ENCODE assay signal across 1 cellular context in the genomic region with DNA sequence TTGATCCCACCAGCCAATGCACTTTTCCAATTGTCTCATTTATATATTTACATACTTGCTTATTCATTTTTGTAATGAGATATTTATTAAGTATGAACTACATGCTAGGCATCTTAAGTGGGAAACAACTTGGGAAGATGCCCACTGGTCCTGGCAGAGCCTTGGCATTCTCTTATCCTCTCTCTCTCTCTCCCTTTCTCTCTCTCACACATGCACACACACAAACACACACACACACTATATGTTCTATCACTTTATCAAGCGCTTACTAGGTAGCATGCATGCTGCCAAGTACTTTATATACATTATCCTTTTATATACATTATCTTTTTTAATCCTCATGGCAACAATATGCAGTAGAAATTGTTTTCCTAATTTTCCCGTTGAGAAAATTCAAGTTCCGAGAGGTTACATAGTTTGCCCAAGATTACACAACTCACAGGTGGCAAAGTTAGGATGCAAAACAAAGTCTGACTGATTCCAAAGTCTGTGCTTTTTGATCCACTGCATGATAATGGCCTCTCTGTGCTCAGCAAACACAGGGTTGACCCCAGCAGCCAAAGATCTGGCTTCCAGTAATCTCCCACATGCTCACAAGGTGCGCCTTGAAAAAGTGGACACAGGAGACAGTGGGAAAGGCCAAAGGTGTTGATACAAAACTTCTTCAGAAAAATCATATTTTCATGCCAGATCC.
TF ChIP-seq lines count a peak whose summit lies in the region.

No MANE protein-coding gene starts in this region.

TF ChIP-seq in HepG2, 621 proteins besides CTCF, POLR2A, EP300 and RAD21 (continued from another document and continues in another):
- TF ChIP-seq, protein P1, sequence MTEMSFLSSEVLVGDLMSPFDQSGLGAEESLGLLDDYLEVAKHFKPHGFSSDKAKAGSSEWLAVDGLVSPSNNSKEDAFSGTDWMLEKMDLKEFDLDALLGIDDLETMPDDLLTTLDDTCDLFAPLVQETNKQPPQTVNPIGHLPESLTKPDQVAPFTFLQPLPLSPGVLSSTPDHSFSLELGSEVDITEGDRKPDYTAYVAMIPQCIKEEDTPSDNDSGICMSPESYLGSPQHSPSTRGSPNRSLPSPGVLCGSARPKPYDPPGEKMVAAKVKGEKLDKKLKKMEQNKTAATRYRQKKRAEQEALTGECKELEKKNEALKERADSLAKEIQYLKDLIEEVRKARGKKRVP (CRISPR knock-in tag; IDR thresholded peaks at IDR 0.05), result 0 out of 4 replicates have a peak, but pooled peaks of 1 of the 2 experiments have one; percentile 50
- TF ChIP-seq ZNF124 (CRISPR knock-in tag; IDR thresholded peaks at IDR 0.05), result peak; percentile 85; the same call in 1 of the 2 replicates
- TF ChIP-seq ZNF20 (CRISPR knock-in tag; IDR thresholded peaks at IDR 0.05), result no peak
- TF ChIP-seq, protein P2, sequence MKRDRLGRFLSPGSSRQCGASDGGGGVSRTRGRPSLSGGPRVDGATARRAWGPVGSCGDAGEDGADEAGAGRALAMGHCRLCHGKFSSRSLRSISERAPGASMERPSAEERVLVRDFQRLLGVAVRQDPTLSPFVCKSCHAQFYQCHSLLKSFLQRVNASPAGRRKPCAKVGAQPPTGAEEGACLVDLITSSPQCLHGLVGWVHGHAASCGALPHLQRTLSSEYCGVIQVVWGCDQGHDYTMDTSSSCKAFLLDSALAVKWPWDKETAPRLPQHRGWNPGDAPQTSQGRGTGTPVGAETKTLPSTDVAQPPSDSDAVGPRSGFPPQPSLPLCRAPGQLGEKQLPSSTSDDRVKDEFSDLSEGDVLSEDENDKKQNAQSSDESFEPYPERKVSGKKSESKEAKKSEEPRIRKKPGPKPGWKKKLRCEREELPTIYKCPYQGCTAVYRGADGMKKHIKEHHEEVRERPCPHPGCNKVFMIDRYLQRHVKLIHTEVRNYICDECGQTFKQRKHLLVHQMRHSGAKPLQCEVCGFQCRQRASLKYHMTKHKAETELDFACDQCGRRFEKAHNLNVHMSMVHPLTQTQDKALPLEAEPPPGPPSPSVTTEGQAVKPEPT (CRISPR knock-in tag; IDR thresholded peaks at IDR 0.05; ENCODE audit: low read depth), result no peak
- no peak for TF ChIP-seq PRPF4 (IDR thresholded peaks at IDR 0.05; ENCODE audit: low read depth, low read length, poor library complexity, severe bottlenecking)
- TF ChIP-seq, protein P3, sequence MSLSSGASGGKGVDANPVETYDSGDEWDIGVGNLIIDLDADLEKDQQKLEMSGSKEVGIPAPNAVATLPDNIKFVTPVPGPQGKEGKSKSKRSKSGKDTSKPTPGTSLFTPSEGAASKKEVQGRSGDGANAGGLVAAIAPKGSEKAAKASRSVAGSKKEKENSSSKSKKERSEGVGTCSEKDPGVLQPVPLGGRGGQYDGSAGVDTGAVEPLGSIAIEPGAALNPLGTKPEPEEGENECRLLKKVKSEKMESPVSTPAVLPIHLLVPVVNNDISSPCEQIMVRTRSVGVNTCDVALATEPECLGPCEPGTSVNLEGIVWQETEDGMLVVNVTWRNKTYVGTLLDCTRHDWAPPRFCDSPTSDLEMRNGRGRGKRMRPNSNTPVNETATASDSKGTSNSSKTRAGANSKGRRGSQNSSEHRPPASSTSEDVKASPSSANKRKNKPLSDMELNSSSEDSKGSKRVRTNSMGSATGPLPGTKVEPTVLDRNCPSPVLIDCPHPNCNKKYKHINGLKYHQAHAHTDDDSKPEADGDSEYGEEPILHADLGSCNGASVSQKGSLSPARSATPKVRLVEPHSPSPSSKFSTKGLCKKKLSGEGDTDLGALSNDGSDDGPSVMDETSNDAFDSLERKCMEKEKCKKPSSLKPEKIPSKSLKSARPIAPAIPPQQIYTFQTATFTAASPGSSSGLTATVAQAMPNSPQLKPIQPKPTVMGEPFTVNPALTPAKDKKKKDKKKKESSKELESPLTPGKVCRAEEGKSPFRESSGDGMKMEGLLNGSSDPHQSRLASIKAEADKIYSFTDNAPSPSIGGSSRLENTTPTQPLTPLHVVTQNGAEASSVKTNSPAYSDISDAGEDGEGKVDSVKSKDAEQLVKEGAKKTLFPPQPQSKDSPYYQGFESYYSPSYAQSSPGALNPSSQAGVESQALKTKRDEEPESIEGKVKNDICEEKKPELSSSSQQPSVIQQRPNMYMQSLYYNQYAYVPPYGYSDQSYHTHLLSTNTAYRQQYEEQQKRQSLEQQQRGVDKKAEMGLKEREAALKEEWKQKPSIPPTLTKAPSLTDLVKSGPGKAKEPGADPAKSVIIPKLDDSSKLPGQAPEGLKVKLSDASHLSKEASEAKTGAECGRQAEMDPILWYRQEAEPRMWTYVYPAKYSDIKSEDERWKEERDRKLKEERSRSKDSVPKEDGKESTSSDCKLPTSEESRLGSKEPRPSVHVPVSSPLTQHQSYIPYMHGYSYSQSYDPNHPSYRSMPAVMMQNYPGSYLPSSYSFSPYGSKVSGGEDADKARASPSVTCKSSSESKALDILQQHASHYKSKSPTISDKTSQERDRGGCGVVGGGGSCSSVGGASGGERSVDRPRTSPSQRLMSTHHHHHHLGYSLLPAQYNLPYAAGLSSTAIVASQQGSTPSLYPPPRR (CRISPR knock-in tag; IDR thresholded peaks at IDR 0.05; ENCODE audit: borderline replicate concordance), result peak; percentile 94
- TF ChIP-seq, protein P4, sequence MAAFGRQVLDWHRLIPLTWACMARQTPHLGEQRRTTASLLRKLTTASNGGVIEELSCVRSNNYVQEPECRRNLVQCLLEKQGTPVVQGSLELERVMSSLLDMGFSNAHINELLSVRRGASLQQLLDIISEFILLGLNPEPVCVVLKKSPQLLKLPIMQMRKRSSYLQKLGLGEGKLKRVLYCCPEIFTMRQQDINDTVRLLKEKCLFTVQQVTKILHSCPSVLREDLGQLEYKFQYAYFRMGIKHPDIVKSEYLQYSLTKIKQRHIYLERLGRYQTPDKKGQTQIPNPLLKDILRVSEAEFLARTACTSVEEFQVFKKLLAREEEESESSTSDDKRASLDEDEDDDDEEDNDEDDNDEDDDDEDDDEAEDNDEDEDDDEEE (CRISPR knock-in tag; IDR thresholded peaks at IDR 0.05), result no peak
- no peak for TF ChIP-seq ATF7 (IDR thresholded peaks at IDR 0.05)
- TF ChIP-seq ATF7 (CRISPR knock-in tag; IDR thresholded peaks at IDR 0.05), result no peak
- peak; percentile 31; the same call in 1 of the 2 replicates for TF ChIP-seq SMC3 (IDR thresholded peaks at IDR 0.05; ENCODE audit: low read length)
- TF ChIP-seq ELF3 (CRISPR knock-in tag; IDR thresholded peaks at IDR 0.05), result peak; percentile 86
- TF ChIP-seq JUN (CRISPR knock-in tag; IDR thresholded peaks at IDR 0.05), result 0 out of 2 replicates have a peak, but pooled peaks have one; percentile 41
- no peak; the same call in 1 of the 2 replicates for TF ChIP-seq MXD4 (CRISPR knock-in tag; IDR thresholded peaks at IDR 0.05)
- peak; percentile 87 for TF ChIP-seq TCF7 (IDR thresholded peaks at IDR 0.05; ENCODE audit: low read depth)
- TF ChIP-seq SNAI1 (CRISPR knock-in tag; IDR thresholded peaks at IDR 0.05; ENCODE audit: borderline replicate concordance), result no peak
- TF ChIP-seq ZBTB21 (CRISPR knock-in tag; IDR thresholded peaks at IDR 0.05), result no peak
- TF ChIP-seq, protein P5, sequence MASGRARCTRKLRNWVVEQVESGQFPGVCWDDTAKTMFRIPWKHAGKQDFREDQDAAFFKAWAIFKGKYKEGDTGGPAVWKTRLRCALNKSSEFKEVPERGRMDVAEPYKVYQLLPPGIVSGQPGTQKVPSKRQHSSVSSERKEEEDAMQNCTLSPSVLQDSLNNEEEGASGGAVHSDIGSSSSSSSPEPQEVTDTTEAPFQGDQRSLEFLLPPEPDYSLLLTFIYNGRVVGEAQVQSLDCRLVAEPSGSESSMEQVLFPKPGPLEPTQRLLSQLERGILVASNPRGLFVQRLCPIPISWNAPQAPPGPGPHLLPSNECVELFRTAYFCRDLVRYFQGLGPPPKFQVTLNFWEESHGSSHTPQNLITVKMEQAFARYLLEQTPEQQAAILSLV (CRISPR knock-in tag; IDR thresholded peaks at IDR 0.05; ENCODE audit: borderline replicate concordance), result no peak
- no peak for TF ChIP-seq TCF12 (IDR thresholded peaks at IDR 0.05)
- 0 out of 2 replicates have a peak, but pooled peaks have one; percentile 35 for TF ChIP-seq TCF12 (CRISPR knock-in tag; IDR thresholded peaks at IDR 0.05)
- TF ChIP-seq AHR (CRISPR knock-in tag; IDR thresholded peaks at IDR 0.05), result no peak
- TF ChIP-seq HMG20B (CRISPR knock-in tag; conservative IDR thresholded peaks at IDR 0.05), result peak; percentile 77; the same call in 1 of the 2 replicates
- TF ChIP-seq NKX3-1 (CRISPR knock-in tag; IDR thresholded peaks at IDR 0.05), result no peak; the same call in 1 of the 2 replicates
- TF ChIP-seq ZNF546 (CRISPR knock-in tag; conservative IDR thresholded peaks at IDR 0.05), result no peak
- TF ChIP-seq, protein P6, sequence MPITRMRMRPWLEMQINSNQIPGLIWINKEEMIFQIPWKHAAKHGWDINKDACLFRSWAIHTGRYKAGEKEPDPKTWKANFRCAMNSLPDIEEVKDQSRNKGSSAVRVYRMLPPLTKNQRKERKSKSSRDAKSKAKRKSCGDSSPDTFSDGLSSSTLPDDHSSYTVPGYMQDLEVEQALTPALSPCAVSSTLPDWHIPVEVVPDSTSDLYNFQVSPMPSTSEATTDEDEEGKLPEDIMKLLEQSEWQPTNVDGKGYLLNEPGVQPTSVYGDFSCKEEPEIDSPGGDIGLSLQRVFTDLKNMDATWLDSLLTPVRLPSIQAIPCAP (CRISPR knock-in tag; IDR thresholded peaks at IDR 0.05; ENCODE audit: low read depth), result no peak
- peak; percentile 85 for TF ChIP-seq TARDBP (CRISPR knock-in tag; IDR thresholded peaks at IDR 0.05)
- TF ChIP-seq HNF4G (IDR thresholded peaks at IDR 0.05; ENCODE audit: borderline replicate concordance, low read depth, low read length), result peak; percentile 98
- TF ChIP-seq HNF4G (CRISPR knock-in tag; IDR thresholded peaks at IDR 0.05; ENCODE audit: borderline replicate concordance, low read depth), result peak; percentile 91; the same call in 1 of the 2 replicates
- no peak for TF ChIP-seq RFXANK (CRISPR knock-in tag; IDR thresholded peaks at IDR 0.05)
- no peak for TF ChIP-seq HNRNPL (IDR thresholded peaks at IDR 0.05; ENCODE audit: low read depth, low read length)
- peak; percentile 99 for TF ChIP-seq SALL1 (CRISPR knock-in tag; IDR thresholded peaks at IDR 0.05)
- no peak for TF ChIP-seq MTF1 (CRISPR knock-in tag; IDR thresholded peaks at IDR 0.05)
- no peak for TF ChIP-seq ZNF329 (CRISPR knock-in tag; IDR thresholded peaks at IDR 0.05; ENCODE audit: low read depth)
- TF ChIP-seq AGO2 (optimal IDR thresholded peaks at IDR 0.05; ENCODE audit: low read depth, low read length), result no peak
- TF ChIP-seq SOX6 (IDR thresholded peaks at IDR 0.05), result no peak
- TF ChIP-seq SOX6 (CRISPR knock-in tag; IDR thresholded peaks at IDR 0.05), result peak; percentile 96
- no peak for TF ChIP-seq NFYB (CRISPR knock-in tag; IDR thresholded peaks at IDR 0.05)
- TF ChIP-seq SOX13 (IDR thresholded peaks at IDR 0.05), result peak; percentile 76
- peak in 1 of 2 experiments; percentile 94; a peak in 2 of 4 replicates for TF ChIP-seq SOX13 (CRISPR knock-in tag; conservative IDR thresholded peaks at IDR 0.05 in 1 of 2, IDR thresholded peaks at IDR 0.05 in 1 of 2)
- peak; percentile 96 for TF ChIP-seq TBX2 (CRISPR knock-in tag; IDR thresholded peaks at IDR 0.05; ENCODE audit: borderline replicate concordance)
- TF ChIP-seq ZSCAN22 (CRISPR knock-in tag; IDR thresholded peaks at IDR 0.05), result peak; percentile 45; the same call in 1 of the 2 replicates
- peak; percentile 67; the same call in 1 of the 2 replicates for TF ChIP-seq ZNF232 (CRISPR knock-in tag; IDR thresholded peaks at IDR 0.05; ENCODE audit: borderline replicate concordance)
- TF ChIP-seq, protein P7, sequence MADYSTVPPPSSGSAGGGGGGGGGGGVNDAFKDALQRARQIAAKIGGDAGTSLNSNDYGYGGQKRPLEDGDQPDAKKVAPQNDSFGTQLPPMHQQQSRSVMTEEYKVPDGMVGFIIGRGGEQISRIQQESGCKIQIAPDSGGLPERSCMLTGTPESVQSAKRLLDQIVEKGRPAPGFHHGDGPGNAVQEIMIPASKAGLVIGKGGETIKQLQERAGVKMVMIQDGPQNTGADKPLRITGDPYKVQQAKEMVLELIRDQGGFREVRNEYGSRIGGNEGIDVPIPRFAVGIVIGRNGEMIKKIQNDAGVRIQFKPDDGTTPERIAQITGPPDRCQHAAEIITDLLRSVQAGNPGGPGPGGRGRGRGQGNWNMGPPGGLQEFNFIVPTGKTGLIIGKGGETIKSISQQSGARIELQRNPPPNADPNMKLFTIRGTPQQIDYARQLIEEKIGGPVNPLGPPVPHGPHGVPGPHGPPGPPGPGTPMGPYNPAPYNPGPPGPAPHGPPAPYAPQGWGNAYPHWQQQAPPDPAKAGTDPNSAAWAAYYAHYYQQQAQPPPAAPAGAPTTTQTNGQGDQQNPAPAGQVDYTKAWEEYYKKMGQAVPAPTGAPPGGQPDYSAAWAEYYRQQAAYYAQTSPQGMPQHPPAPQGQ (CRISPR knock-in tag; IDR thresholded peaks at IDR 0.05; ENCODE audit: borderline replicate concordance), result no peak
- TF ChIP-seq, protein P8, sequence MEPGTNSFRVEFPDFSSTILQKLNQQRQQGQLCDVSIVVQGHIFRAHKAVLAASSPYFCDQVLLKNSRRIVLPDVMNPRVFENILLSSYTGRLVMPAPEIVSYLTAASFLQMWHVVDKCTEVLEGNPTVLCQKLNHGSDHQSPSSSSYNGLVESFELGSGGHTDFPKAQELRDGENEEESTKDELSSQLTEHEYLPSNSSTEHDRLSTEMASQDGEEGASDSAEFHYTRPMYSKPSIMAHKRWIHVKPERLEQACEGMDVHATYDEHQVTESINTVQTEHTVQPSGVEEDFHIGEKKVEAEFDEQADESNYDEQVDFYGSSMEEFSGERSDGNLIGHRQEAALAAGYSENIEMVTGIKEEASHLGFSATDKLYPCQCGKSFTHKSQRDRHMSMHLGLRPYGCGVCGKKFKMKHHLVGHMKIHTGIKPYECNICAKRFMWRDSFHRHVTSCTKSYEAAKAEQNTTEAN (CRISPR knock-in tag; conservative IDR thresholded peaks at IDR 0.05), result no peak
- TF ChIP-seq, protein P9, sequence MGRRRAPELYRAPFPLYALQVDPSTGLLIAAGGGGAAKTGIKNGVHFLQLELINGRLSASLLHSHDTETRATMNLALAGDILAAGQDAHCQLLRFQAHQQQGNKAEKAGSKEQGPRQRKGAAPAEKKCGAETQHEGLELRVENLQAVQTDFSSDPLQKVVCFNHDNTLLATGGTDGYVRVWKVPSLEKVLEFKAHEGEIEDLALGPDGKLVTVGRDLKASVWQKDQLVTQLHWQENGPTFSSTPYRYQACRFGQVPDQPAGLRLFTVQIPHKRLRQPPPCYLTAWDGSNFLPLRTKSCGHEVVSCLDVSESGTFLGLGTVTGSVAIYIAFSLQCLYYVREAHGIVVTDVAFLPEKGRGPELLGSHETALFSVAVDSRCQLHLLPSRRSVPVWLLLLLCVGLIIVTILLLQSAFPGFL (CRISPR knock-in tag; IDR thresholded peaks at IDR 0.05), result no peak
- TF ChIP-seq RXRA (CRISPR knock-in tag; IDR thresholded peaks at IDR 0.05), result peak; percentile 85; the same call in 1 of the 2 replicates
- TF ChIP-seq, protein P10, sequence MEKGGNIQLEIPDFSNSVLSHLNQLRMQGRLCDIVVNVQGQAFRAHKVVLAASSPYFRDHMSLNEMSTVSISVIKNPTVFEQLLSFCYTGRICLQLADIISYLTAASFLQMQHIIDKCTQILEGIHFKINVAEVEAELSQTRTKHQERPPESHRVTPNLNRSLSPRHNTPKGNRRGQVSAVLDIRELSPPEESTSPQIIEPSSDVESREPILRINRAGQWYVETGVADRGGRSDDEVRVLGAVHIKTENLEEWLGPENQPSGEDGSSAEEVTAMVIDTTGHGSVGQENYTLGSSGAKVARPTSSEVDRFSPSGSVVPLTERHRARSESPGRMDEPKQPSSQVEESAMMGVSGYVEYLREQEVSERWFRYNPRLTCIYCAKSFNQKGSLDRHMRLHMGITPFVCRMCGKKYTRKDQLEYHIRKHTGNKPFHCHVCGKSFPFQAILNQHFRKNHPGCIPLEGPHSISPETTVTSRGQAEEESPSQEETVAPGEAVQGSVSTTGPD (CRISPR knock-in tag; IDR thresholded peaks at IDR 0.05), result no peak
